Comparison of ENCODE assay signal across 30 cellular contexts in genomic region chr17:14739656-14740431, GRCh38.
DNase-seq lines count a peak whose midpoint lies in the region; ATAC-seq and TF ChIP-seq lines count a peak whose summit lies in the region.
"Had no signal": no experiment of that assay in that cellular context is flagged by ENCODE, and none has a peak within 500 bp of the region (broad histone marks: within the 10 kb centered on the region; RNA-seq: fewer than 3 reads in every experiment).

No MANE protein-coding gene starts in this region.

- peaks cover 49% of the 10 kb centered on the region for H3K4me1 Mint-ChIP-seq in dendritic cell treated with granulocyte-macrophage colony-stimulating factor and Interleukin-4, amounts not matched to agents 40 ng/mL and 50 ng/mL, for 4 days (ENCODE audit: low read depth)
- H3K4me1 Mint-ChIP-seq in natural killer cell: no peaks in the 10 kb centered on the region
- H3K4me1 Mint-ChIP-seq: activated naive CD8-positive, alpha-beta T cell treated with anti-CD3 and anti-CD28 coated beads, Interleukin-2, amount 10 ng/mL, durations not matched to agents 7 days and 5 days had no signal

- H3K79me2 ChIP-seq in ACC112 (ENCODE audit: control insufficient read depth, insufficient read depth, low read length, unreplicated experiment) (no peaks in the 10 kb centered on the region), osteoblast (ENCODE audit: insufficient read depth, low read length) (no peaks in the 10 kb centered on the region)

- H3K9me3 ChIP-seq in osteoblast (ENCODE audit: low read depth, low read length) (no peaks in the 10 kb centered on the region), heart left ventricle (no peaks in the 10 kb centered on the region)
- H3K9me3 ChIP-seq: gastroesophageal sphincter, right lobe of liver had no signal

- no peaks in the 10 kb centered on the region for H3K27me3 Mint-ChIP-seq in dendritic cell treated with granulocyte-macrophage colony-stimulating factor and Interleukin-4, amounts not matched to agents 40 ng/mL and 50 ng/mL, for 4 days
- peaks cover 5% of the 10 kb centered on the region in 2 donors for H3K27me3 Mint-ChIP-seq in natural killer cell (ENCODE audit: low read depth in 2 of 2)

- H3K36me3 Mint-ChIP-seq in dendritic cell treated with granulocyte-macrophage colony-stimulating factor and Interleukin-4, amounts not matched to agents 40 ng/mL and 50 ng/mL, for 4 days (ENCODE audit: low read depth): no peaks in the 10 kb centered on the region
- H3K36me3 Mint-ChIP-seq in natural killer cell: no peaks in the 10 kb centered on the region
- H3K36me3 Mint-ChIP-seq: activated naive CD8-positive, alpha-beta T cell treated with anti-CD3 and anti-CD28 coated beads, Interleukin-2, amount 10 ng/mL, durations not matched to agents 7 days and 5 days had no signal

- peak overlapping the region; percentile 48 for H3K27ac Mint-ChIP-seq in dendritic cell treated with granulocyte-macrophage colony-stimulating factor and Interleukin-4, amounts not matched to agents 40 ng/mL and 50 ng/mL, for 4 days
- no peak overlapping the region for H3K27ac Mint-ChIP-seq in natural killer cell
- H3K27ac Mint-ChIP-seq: activated naive CD8-positive, alpha-beta T cell treated with anti-CD3 and anti-CD28 coated beads, Interleukin-2, amount 10 ng/mL, durations not matched to agents 7 days and 5 days; activated T-helper 2 cell treated with anti-CD3 and anti-CD28 coated beads, Interferon-gamma antibody, Interleukin-2, Interleukin-4, amounts not matched to agents 10 μg/mL and 5 μg/mL and 100 μg/mL, durations not matched to agents 14 hours and 24 hours and 36 hours; effector memory CD8-positive, alpha-beta T cell; nephron had no signal

- TF ChIP-seq CTCF in osteoblast (IDR thresholded peaks at IDR 0.05; ENCODE audit: extremely low read depth, low read depth, low read length): no peak
- TF ChIP-seq CTCF in natural killer cell (IDR thresholded peaks at IDR 0.05): no peak
- no peak for TF ChIP-seq CTCF in heart left ventricle (IDR thresholded peaks at IDR 0.05)

- no peak overlapping the region for H2AFZ ChIP-seq in ACC112 (ENCODE audit: low read length, unreplicated experiment)
- peak overlapping the region; percentile 7 for H2AFZ ChIP-seq in osteoblast (ENCODE audit: low read length)

- DNase-seq in MV-4-11 (lab: John Stamatoyannopoulos, UW) (peak; percentile 29), osteoblast (ENCODE audit: insufficient read length, low spot score, missing footprints) (no peak), natural killer cell (no peak), heart left ventricle (no peak), cerebellar nuclear complex (lab: John Stamatoyannopoulos, UW) (no peak)
- DNase-seq: ACHN; activated CD4-positive, alpha-beta T cell treated with anti-CD3 and anti-CD28 coated beads, Interleukin-2, amount 50 U/mL, for 48 hours; activated CD4-positive, CD25-positive, alpha-beta regulatory T cell; activated CD8-positive, alpha-beta memory T cell treated with anti-CD3 and anti-CD28 coated beads, Interleukin-2, amount 50 U/mL, for 48 hours; activated naive CD8-positive, alpha-beta T cell treated with anti-CD3 and anti-CD28 coated beads, Interleukin-2, amount 10 ng/mL, durations not matched to agents 7 days and 5 days; COR-L47; DMS79; effector memory CD8-positive, alpha-beta T cell; GF-D8; hypothalamus; left ventricle myocardium superior; NCI-H1092 treated with DMSO at 0.1 percent for 48 hours; NCI-H2081; NCI-H345; NCI-H774; OCI-M1; right lobe of liver; SHP77; stimulated activated CD8-positive, alpha-beta memory T cell treated with anti-CD3 and anti-CD28 coated beads, Interleukin-4, amount 100 ng/mL, for 48 hours had no signal

- H3K4me3 Mint-ChIP-seq in dendritic cell treated with granulocyte-macrophage colony-stimulating factor and Interleukin-4, amounts not matched to agents 40 ng/mL and 50 ng/mL, for 4 days: no peak overlapping the region
- no peak overlapping the region for H3K4me3 Mint-ChIP-seq in natural killer cell
- H3K4me3 Mint-ChIP-seq: activated naive CD8-positive, alpha-beta T cell treated with anti-CD3 and anti-CD28 coated beads, Interleukin-2, amount 10 ng/mL, durations not matched to agents 7 days and 5 days; effector memory CD8-positive, alpha-beta T cell; nephron had no signal

- no peak overlapping the region for H3K4me2 ChIP-seq in osteoblast (ENCODE audit: insufficient read depth, low read length)

- H3K9me3 Mint-ChIP-seq in dendritic cell treated with granulocyte-macrophage colony-stimulating factor and Interleukin-4, amounts not matched to agents 40 ng/mL and 50 ng/mL, for 4 days: no peaks in the 10 kb centered on the region
- no peaks in the 10 kb centered on the region for H3K9me3 Mint-ChIP-seq in natural killer cell
- H3K9me3 Mint-ChIP-seq: activated naive CD8-positive, alpha-beta T cell treated with anti-CD3 and anti-CD28 coated beads, Interleukin-2, amount 10 ng/mL, durations not matched to agents 7 days and 5 days; activated T-helper 2 cell treated with anti-CD3 and anti-CD28 coated beads, Interferon-gamma antibody, Interleukin-2, Interleukin-4, amounts not matched to agents 10 μg/mL and 5 μg/mL and 100 μg/mL, durations not matched to agents 14 hours and 24 hours and 36 hours; effector memory CD8-positive, alpha-beta T cell; nephron had no signal

- no peaks in the 10 kb centered on the region for H3K27me3 ChIP-seq in ACC112 (ENCODE audit: insufficient read depth, low read length)
- no peaks in the 10 kb centered on the region for H3K27me3 ChIP-seq in osteoblast (ENCODE audit: insufficient read depth, low read length)
- H3K27me3 ChIP-seq in heart left ventricle: peaks cover 0 to 12% (median 0%) of the 10 kb centered on the region in 9 donors
- H3K27me3 ChIP-seq: gastroesophageal sphincter, right lobe of liver had no signal

- H3K4me1 ChIP-seq in ACC112 (ENCODE audit: control insufficient read depth, insufficient read depth, low read length, unreplicated experiment) (peaks cover 52% of the 10 kb centered on the region), osteoblast (ENCODE audit: insufficient read depth, low read length) (peaks cover 45% of the 10 kb centered on the region), heart left ventricle (peaks cover 0 to 18% (median 0%) of the 10 kb centered on the region in 12 donors)
- H3K4me1 ChIP-seq: gastroesophageal sphincter had no signal

- intact Hi-C loops in dendritic cell treated with granulocyte-macrophage colony-stimulating factor and Interleukin-4, amounts not matched to agents 40 ng/mL and 50 ng/mL, for 4 days (cut with micrococcal nuclease): loop anchor here (5.0 to 10.0 kb wide), 2 partner anchors 37 to 435 kb away; partner anchors contain the start of gene HS3ST3B1
- intact Hi-C loops in natural killer cell (cut with micrococcal nuclease): no loop called here
- intact Hi-C loops in heart left ventricle (cut with DNase I): no loop called here

- no peaks in the 10 kb centered on the region for H4K20me1 ChIP-seq in osteoblast (ENCODE audit: insufficient read depth, low read length)

- WGBS in heart left ventricle, 4 donors: 51 to 58% (median 54%) methylated on average over 8 of the region's 8 CpGs

- H3K36me3 ChIP-seq in ACC112 (ENCODE audit: insufficient read depth, low read length) (no peaks in the 10 kb centered on the region), osteoblast (ENCODE audit: insufficient read depth, low read length) (no peaks in the 10 kb centered on the region), heart left ventricle (no peaks in the 10 kb centered on the region)
- H3K36me3 ChIP-seq: gastroesophageal sphincter, right lobe of liver had no signal

- no peak for TF ChIP-seq POLR2A in heart left ventricle (IDR thresholded peaks at IDR 0.05)

- ATAC-seq in natural killer cell (no peak), heart left ventricle (no peak), HG03571 (IDR thresholded peaks at IDR 0.05; ENCODE audit: unreplicated experiment) (no peak)
- ATAC-seq: effector memory CD8-positive, alpha-beta T cell; gastroesophageal sphincter; left ventricle myocardium superior; right lobe of liver had no signal

- peak overlapping the region; percentile 100 for H3K27ac ChIP-seq in ACC112 (ENCODE audit: low read depth, low read length)
- peak overlapping the region; percentile 83 for H3K27ac ChIP-seq in osteoblast (ENCODE audit: low read depth, low read length)
- H3K27ac ChIP-seq in heart left ventricle: no peak overlapping the region
- H3K27ac ChIP-seq: gastroesophageal sphincter had no signal

- no peak overlapping the region for H3K4me3 ChIP-seq in ACC112 (ENCODE audit: low read depth, low read length)
- H3K4me3 ChIP-seq in osteoblast (ENCODE audit: insufficient read depth, low read length): no peak overlapping the region
- no peak overlapping the region for H3K4me3 ChIP-seq in heart left ventricle
- H3K4me3 ChIP-seq: gastroesophageal sphincter, right lobe of liver had no signal

Comparison
In these comparisons a context has a peak if more than half of its experiments do, and no peak if none do; other contexts are left out.
1. H3K27ac ChIP-seq: peak in ACC112 (single experiment) and osteoblast (single experiment); none in heart left ventricle (0 of 12).